Comparison of ENCODE assay signal across 8 cellular contexts in the genomic region with DNA sequence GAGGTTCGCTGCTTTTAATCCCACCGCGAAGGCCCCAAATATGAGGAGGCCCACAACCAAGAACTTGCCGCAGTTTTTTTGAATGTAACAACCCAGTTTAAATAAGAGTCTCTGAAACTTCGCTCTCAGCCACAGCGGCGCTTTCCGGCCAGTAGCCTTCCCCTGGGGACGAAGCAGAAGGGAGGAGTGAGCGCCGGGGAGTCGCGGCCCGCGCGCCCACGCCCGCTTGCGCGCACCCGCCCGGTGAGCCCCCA. TPM values are rescaled to one million over a fixed set of nuclear protein-coding genes. Genes with fewer than 3 reads are reported as not detected.
A peak's percentile ranks its signal among the peaks of the same experiment; 100 is the strongest.
DNase-seq lines count a peak whose midpoint lies in the region; ATAC-seq and TF ChIP-seq lines count a peak whose summit lies in the region.

No MANE protein-coding gene starts in this region.

- no peaks in the 10 kb centered on the region for H3K27me3 ChIP-seq in HUES48 (ENCODE audit: control insufficient read depth, insufficient read depth, low read length)
- H3K27me3 ChIP-seq in cardiac muscle cell: no peaks in the 10 kb centered on the region
- no peaks in the 10 kb centered on the region for H3K27me3 ChIP-seq in rectal smooth muscle tissue (ENCODE audit: control insufficient read depth, insufficient read depth, low read length)

- no peaks in the 10 kb centered on the region for H3K9me3 Mint-ChIP-seq in activated CD8-positive, alpha-beta memory T cell treated with anti-CD3 and anti-CD28 coated beads, Interleukin-2, amount 10 ng/mL, durations not matched to agents 7 days and 5 days (ENCODE audit: low read depth)

- peak overlapping the region; percentile 75 for H3K9ac ChIP-seq in HUES48 (ENCODE audit: low read depth, low read length)
- H3K9ac ChIP-seq in rectal smooth muscle tissue (ENCODE audit: low read length): peak overlapping the region; percentile 49

- peaks cover 28% of the 10 kb centered on the region for H3K4me1 Mint-ChIP-seq in activated CD8-positive, alpha-beta memory T cell treated with anti-CD3 and anti-CD28 coated beads, Interleukin-2, amount 10 ng/mL, durations not matched to agents 7 days and 5 days

- H3K27me3 Mint-ChIP-seq in activated CD8-positive, alpha-beta memory T cell treated with anti-CD3 and anti-CD28 coated beads, Interleukin-2, amount 10 ng/mL, durations not matched to agents 7 days and 5 days: peaks cover 36% of the 10 kb centered on the region

- H3K27ac Mint-ChIP-seq in activated CD8-positive, alpha-beta memory T cell treated with anti-CD3 and anti-CD28 coated beads, Interleukin-2, amount 10 ng/mL, durations not matched to agents 7 days and 5 days: peak overlapping the region; percentile 72

- peak overlapping the region; percentile 90 for H3K27ac ChIP-seq in HUES48 (ENCODE audit: low read depth, low read length)
- peak overlapping the region; percentile 98 for H3K27ac ChIP-seq in cardiac muscle cell
- H3K27ac ChIP-seq in rectal smooth muscle tissue (ENCODE audit: low read depth, low read length): peak overlapping the region; percentile 72

- H3K9me3 ChIP-seq in HUES48 (ENCODE audit: control insufficient read depth, insufficient read depth, low read length) (no peaks in the 10 kb centered on the region), cardiac muscle cell (ENCODE audit: low read depth) (no peaks in the 10 kb centered on the region)

- no peak for TF ChIP-seq CTCF in cardiac muscle cell (IDR thresholded peaks at IDR 0.05; ENCODE audit: low read depth, low read length)

- H3K4me1 ChIP-seq in HUES48 (ENCODE audit: control insufficient read depth, insufficient read depth, low read length) (peaks cover 26% of the 10 kb centered on the region), cardiac muscle cell (ENCODE audit: low read depth) (peaks cover 17% of the 10 kb centered on the region), rectal smooth muscle tissue (ENCODE audit: control insufficient read depth, insufficient read depth, low read length) (peaks cover 8% of the 10 kb centered on the region)

- peak overlapping the region; percentile 75; the same call in 1 of the 2 replicates for H3K4me3 ChIP-seq in GM08714 (ENCODE audit: low read length)
- H3K4me3 ChIP-seq in HUES48 (ENCODE audit: low read depth, low read length): peak overlapping the region; percentile 90
- peak overlapping the region; percentile 72 for H3K4me3 ChIP-seq in cardiac muscle cell
- peak overlapping the region; percentile 81 for H3K4me3 ChIP-seq in rectal smooth muscle tissue (ENCODE audit: low read length)

- CTCF ChIA-PET in activated CD8-positive, alpha-beta memory T cell treated with anti-CD3 and anti-CD28 coated beads, Interleukin-2, amount 10 ng/mL, durations not matched to agents 7 days and 5 days (lab: Charles Lee): interaction anchor here (1.3 kb wide), 1 partner anchor 12 kb away, joined by 3 read pairs; no protein-coding TSS in a partner anchor

- H3K36me3 ChIP-seq in HUES48 (ENCODE audit: control insufficient read depth, insufficient read depth, low read length) (peaks cover 14% of the 10 kb centered on the region), cardiac muscle cell (no peaks in the 10 kb centered on the region), rectal smooth muscle tissue (ENCODE audit: control insufficient read depth, insufficient read depth, low read length) (no peaks in the 10 kb centered on the region)

- H3K4me3 Mint-ChIP-seq in activated CD8-positive, alpha-beta memory T cell treated with anti-CD3 and anti-CD28 coated beads, Interleukin-2, amount 10 ng/mL, durations not matched to agents 7 days and 5 days: peak overlapping the region; percentile 99

- DNase-seq in A172 (ENCODE audit: low spot score) (peak; percentile 14), cardiac muscle cell (ENCODE audit: low read depth in 1 of 2, low spot score in 1 of 2) (peak; percentile 60 to 63), inferior parietal cortex (ENCODE audit: extremely low spot score) (no peak)
- peak; percentile 49 for DNase-seq in activated CD8-positive, alpha-beta memory T cell treated with anti-CD3 and anti-CD28 coated beads, Interleukin-2, amount 10 ng/mL, durations not matched to agents 7 days and 5 days

- peaks cover 2% of the 10 kb centered on the region for H3K36me3 Mint-ChIP-seq in activated CD8-positive, alpha-beta memory T cell treated with anti-CD3 and anti-CD28 coated beads, Interleukin-2, amount 10 ng/mL, durations not matched to agents 7 days and 5 days

- no peak for ATAC-seq in activated CD8-positive, alpha-beta memory T cell treated with anti-CD3 and anti-CD28 coated beads, Interleukin-2, amount 10 ng/mL, durations not matched to agents 7 days and 5 days
- no peak for ATAC-seq in activated CD4-positive, CD25-positive, alpha-beta regulatory T cell treated with anti-CD3 and anti-CD28 coated beads, Interleukin-2, amount 50 U/mL, for 24 hours

RNA-seq across cellular contexts. Expression of gene PTCH1, which starts 10.4 kb away (rescaled TPM):
- 5.2 and 36.7 TPM in 2 replicates for total RNA-seq in A172 (2014; rRNA removed; shearing (Covaris generic))
- total RNA-seq in activated CD8-positive, alpha-beta memory T cell treated with anti-CD3 and anti-CD28 coated beads, Interleukin-2, amount 10 ng/mL, durations not matched to agents 7 days and 5 days: 10 to 100 TPM; 15.2 to 17.4 TPM
- total RNA-seq in cardiac muscle cell: 8.3 and 13.9 TPM in 2 replicates
- polyA plus RNA-seq in cardiac muscle cell: 7.3 and 9.6 TPM in 2 replicates
